In genomic region chr2:217910875-217911212, GRCh38 we compare ENCODE assay signal across 17 cellular contexts.
DNase-seq lines count a peak whose midpoint lies in the region; ATAC-seq, FAIRE-seq and TF ChIP-seq lines count a peak whose summit lies in the region.
"Had no signal": no experiment of that assay in that cellular context is flagged by ENCODE, and none has a peak within 500 bp of the region (broad histone marks: within the 10 kb centered on the region; RNA-seq: fewer than 3 reads in every experiment).

No MANE protein-coding gene starts in this region.

- no peak for TF ChIP-seq POLR2A in transverse colon (IDR thresholded peaks at IDR 0.05)

- intact Hi-C loops in pancreas (cut with DNase I), result no loop called here
- intact Hi-C loops in transverse colon (cut with DNase I; ENCODE audit: low total_unique reads), result no loop called here

- no peak overlapping the region for H3K4me3 ChIP-seq in right atrium auricular region
- H3K4me3 ChIP-seq in pancreas, result no peak overlapping the region
- H3K4me3 ChIP-seq in transverse colon, result no peak overlapping the region

- ATAC-seq in pancreas, result no peak
- ATAC-seq: HCT116; naive thymus-derived CD8-positive, alpha-beta T cell; stimulated activated naive CD8-positive, alpha-beta T cell treated with anti-CD3 and anti-CD28 coated beads, Interleukin-15, Interleukin-2, amounts not matched to agents 100 U/mL and 50 U/mL, for 24 hours had no signal

- no peak for DNase-seq in caudate nucleus (lab: John Stamatoyannopoulos, UW)
- DNase-seq in right atrium auricular region (ENCODE audit: low spot score), result no peak
- DNase-seq in pancreas, result peak in 2 of 6 donors; percentile 3 to 46
- DNase-seq in transverse colon, result no peak
- DNase-seq in Ammon's horn (ENCODE audit: low spot score), result no peak
- DNase-seq in activated T-cell treated with anti-CD3 and anti-CD28 coated beads, Interleukin-2, amount 50 U/mL, for 24 hours, result no peak
- DNase-seq in mesenteric fat pad (ENCODE audit: low spot score), result no peak
- DNase-seq in germinal center (ENCODE audit: low spot score), result no peak
- DNase-seq: DMS79 treated with DMSO at 0.1 percent for 48 hours; glutamatergic neuron; naive thymus-derived CD8-positive, alpha-beta T cell; NCI-H1105 treated with DMSO at 0.1 percent for 48 hours; stimulated activated naive CD8-positive, alpha-beta T cell treated with anti-CD3 and anti-CD28 coated beads, Interleukin-15, Interleukin-2, amounts not matched to agents 100 U/mL and 50 U/mL, for 24 hours had no signal

- no peaks in the 10 kb centered on the region for H3K36me3 Mint-ChIP-seq in activated T-cell treated with anti-CD3 and anti-CD28 coated beads, Interleukin-2, amount 50 U/mL, for 24 hours (ENCODE audit: low read depth)
- H3K36me3 Mint-ChIP-seq: naive thymus-derived CD8-positive, alpha-beta T cell had no signal

- peaks cover 17% of the 10 kb centered on the region for H3K27me3 Mint-ChIP-seq in activated T-cell treated with anti-CD3 and anti-CD28 coated beads, Interleukin-2, amount 50 U/mL, for 24 hours

- H3K4me1 ChIP-seq in right atrium auricular region, result peaks cover 0 to 100% of the 10 kb centered on the region in 2 donors
- H3K4me1 ChIP-seq in pancreas, result peaks cover 39 to 46% (median 46%) of the 10 kb centered on the region in 3 donors
- peaks cover 59 to 99% (median 81%) of the 10 kb centered on the region in 4 donors for H3K4me1 ChIP-seq in transverse colon

- H3K27ac Mint-ChIP-seq in activated T-cell treated with anti-CD3 and anti-CD28 coated beads, Interleukin-2, amount 50 U/mL, for 24 hours, result no peak overlapping the region
- H3K27ac Mint-ChIP-seq: naive thymus-derived CD8-positive, alpha-beta T cell had no signal

- H3K36me3 ChIP-seq in right atrium auricular region, result peaks cover 25% of the 10 kb centered on the region
- peaks cover 0 to 11% (median 10%) of the 10 kb centered on the region in 3 donors for H3K36me3 ChIP-seq in pancreas
- H3K36me3 ChIP-seq in transverse colon, result no peaks in the 10 kb centered on the region

- no peak for FAIRE-seq in pancreas (lab: Jason Lieb, UNC)
- FAIRE-seq: endometrium, keratinocyte had no signal

- no peaks in the 10 kb centered on the region for H3K9me3 Mint-ChIP-seq in activated T-cell treated with anti-CD3 and anti-CD28 coated beads, Interleukin-2, amount 50 U/mL, for 24 hours
- H3K9me3 Mint-ChIP-seq: naive thymus-derived CD8-positive, alpha-beta T cell had no signal

- TF ChIP-seq CTCF in right atrium auricular region (IDR thresholded peaks at IDR 0.05) (no peak), pancreas (IDR thresholded peaks at IDR 0.05) (no peak), transverse colon (IDR thresholded peaks at IDR 0.05) (no peak)

- in situ Hi-C loops in transverse colon (cut with MboI; ENCODE audit: low pct_ligation_motif_present in 1 of 4, low pct_unique_long_range_greater_than_20kb in 1 of 4, low sequenced_read_pairs in 3 of 4), result no loop called here

- H3K9me3 ChIP-seq in right atrium auricular region (no peaks in the 10 kb centered on the region), pancreas (no peaks in the 10 kb centered on the region), transverse colon (no peaks in the 10 kb centered on the region)

- peaks cover under 1% of the 10 kb centered on the region for H3K4me1 Mint-ChIP-seq in activated T-cell treated with anti-CD3 and anti-CD28 coated beads, Interleukin-2, amount 50 U/mL, for 24 hours (ENCODE audit: low read depth)

- TF ChIP-seq EP300 in transverse colon (IDR thresholded peaks at IDR 0.05; ENCODE audit: low read depth), result no peak

- peak overlapping the region; percentile 67 for H3K27ac ChIP-seq in caudate nucleus (ENCODE audit: low read depth, low read length)
- peak overlapping the region; percentile 96 to 99 for H3K27ac ChIP-seq in right atrium auricular region
- peak overlapping the region in 3 of 4 donors; percentile 1 to 25 (median 9) for H3K27ac ChIP-seq in pancreas
- H3K27ac ChIP-seq in transverse colon, result peak overlapping the region; percentile 85 to 95 (median 89)
- H3K27ac ChIP-seq: C4-2B had no signal

- H3K27me3 ChIP-seq in right atrium auricular region (no peaks in the 10 kb centered on the region), pancreas (no peaks in the 10 kb centered on the region), transverse colon (no peaks in the 10 kb centered on the region)

- H3K4me3 Mint-ChIP-seq in activated T-cell treated with anti-CD3 and anti-CD28 coated beads, Interleukin-2, amount 50 U/mL, for 24 hours, result no peak overlapping the region

Comparison
In these comparisons a context has a peak if more than half of its experiments do, and no peak if none do; other contexts are left out.
1. H3K27ac ChIP-seq: peak in every context shown above with its lines; median percentile 98 in right atrium auricular region; 89 in transverse colon; 67 in caudate nucleus; 9 in pancreas.